In genomic region chr1:25878690-25879089, GRCh38 we compare ENCODE assay signal across 26 cellular contexts. TPM values are rescaled to one million over a fixed set of nuclear protein-coding genes. Genes with fewer than 3 reads are reported as not detected.
"Had no signal": no experiment of that assay in that cellular context is flagged by ENCODE, and none has a peak within 500 bp of the region (broad histone marks: within the 10 kb centered on the region; RNA-seq: fewer than 3 reads in every experiment).

No MANE protein-coding gene starts in this region.

- H3K27me3 ChIP-seq: ascending aorta, breast epithelium had no signal

- H3K36me3 Mint-ChIP-seq: activated naive CD4-positive, alpha-beta T cell treated with anti-CD3 and anti-CD28 coated beads, Interleukin-2, amount 50 U/mL, for 24 hours; activated naive CD8-positive, alpha-beta T cell treated with anti-CD3 and anti-CD28 coated beads, Interleukin-2, amount 10 ng/mL, durations not matched to agents 7 days and 5 days had no signal

- H3K27ac Mint-ChIP-seq: activated CD4-positive, alpha-beta T cell treated with anti-CD3 and anti-CD28 coated beads, Interleukin-2, amount 10 ng/mL, durations not matched to agents 24 days and 14 days; activated CD8-positive, alpha-beta T cell treated with anti-CD3 and anti-CD28 coated beads for 36 hours; activated naive CD4-positive, alpha-beta T cell treated with anti-CD3 and anti-CD28 coated beads, Interleukin-2, amount 50 U/mL, for 24 hours; activated naive CD8-positive, alpha-beta T cell treated with anti-CD3 and anti-CD28 coated beads, Interleukin-2, amount 10 ng/mL, durations not matched to agents 7 days and 5 days; activated T-cell treated with anti-CD3 and anti-CD28 coated beads, Interleukin-2, amount 50 U/mL, for 24 hours; activated T-helper 2 cell treated with anti-CD3 and anti-CD28 coated beads, Interferon-gamma antibody, Interleukin-2, Interleukin-4, amounts not matched to agents 10 μg/mL and 5 μg/mL and 100 μg/mL, durations not matched to agents 14 hours and 24 hours and 36 hours had no signal

- DNase-seq: activated CD4-positive, alpha-beta T cell treated with anti-CD3 and anti-CD28 coated beads, Interleukin-2, amount 10 ng/mL, durations not matched to agents 24 days and 14 days; activated CD4-positive, alpha-beta T cell treated with anti-CD3 and anti-CD28 coated beads, Interleukin-2, amount 50 U/mL, for 4 hours; activated CD8-positive, alpha-beta T cell treated with anti-CD3 and anti-CD28 coated beads for 36 hours; activated gamma-delta T cell; activated naive CD4-positive, alpha-beta T cell treated with Interleukin-2 at 50 U/mL for 16 hours; activated naive CD8-positive, alpha-beta T cell treated with anti-CD3 and anti-CD28 coated beads, Interleukin-2, amount 10 ng/mL, durations not matched to agents 7 days and 5 days; activated T-cell treated with anti-CD3 and anti-CD28 coated beads, Interleukin-2, amount 50 U/mL, for 24 hours; amygdala; cerebellar nuclear complex; NCI-H1105 treated with DMSO at 0.1 percent for 48 hours; NCI-H1436; NCI-H1694; NCI-H2029; NCI-H345; NCI-H524 treated with DMSO at 0.1 percent for 48 hours; Right ventricle myocardium superior; SW 1271; T-helper 1 cell; T-helper 2 cell; T-helper 9 cell had no signal

- ATAC-seq: activated CD8-positive, alpha-beta T cell treated with anti-CD3 and anti-CD28 coated beads for 36 hours had no signal

- FAIRE-seq: RCC 7860 had no signal

- H3K4me3 Mint-ChIP-seq: activated CD4-positive, alpha-beta T cell treated with anti-CD3 and anti-CD28 coated beads, Interleukin-2, amount 10 ng/mL, durations not matched to agents 24 days and 14 days; activated CD8-positive, alpha-beta T cell treated with anti-CD3 and anti-CD28 coated beads for 36 hours; activated naive CD4-positive, alpha-beta T cell treated with anti-CD3 and anti-CD28 coated beads, Interleukin-2, amount 50 U/mL, for 24 hours; activated naive CD8-positive, alpha-beta T cell treated with anti-CD3 and anti-CD28 coated beads, Interleukin-2, amount 10 ng/mL, durations not matched to agents 7 days and 5 days; activated T-cell treated with anti-CD3 and anti-CD28 coated beads, Interleukin-2, amount 50 U/mL, for 24 hours had no signal

- H3K4me3 ChIP-seq: ascending aorta, breast epithelium had no signal

- H3K9me3 Mint-ChIP-seq: activated CD4-positive, alpha-beta T cell treated with anti-CD3 and anti-CD28 coated beads, Interleukin-2, amount 10 ng/mL, durations not matched to agents 24 days and 14 days; activated CD8-positive, alpha-beta T cell treated with anti-CD3 and anti-CD28 coated beads for 36 hours; activated naive CD4-positive, alpha-beta T cell treated with anti-CD3 and anti-CD28 coated beads, Interleukin-2, amount 50 U/mL, for 24 hours; activated naive CD8-positive, alpha-beta T cell treated with anti-CD3 and anti-CD28 coated beads, Interleukin-2, amount 10 ng/mL, durations not matched to agents 7 days and 5 days; activated T-cell treated with anti-CD3 and anti-CD28 coated beads, Interleukin-2, amount 50 U/mL, for 24 hours; activated T-helper 2 cell treated with anti-CD3 and anti-CD28 coated beads, Interferon-gamma antibody, Interleukin-2, Interleukin-4, amounts not matched to agents 10 μg/mL and 5 μg/mL and 100 μg/mL, durations not matched to agents 14 hours and 24 hours and 36 hours had no signal

- H3K9me3 ChIP-seq: ascending aorta, breast epithelium had no signal

- H3K27me3 Mint-ChIP-seq: activated naive CD4-positive, alpha-beta T cell treated with anti-CD3 and anti-CD28 coated beads, Interleukin-2, amount 50 U/mL, for 24 hours had no signal

- H3K36me3 ChIP-seq: ascending aorta, breast epithelium had no signal

- H3K27ac ChIP-seq: ascending aorta, breast epithelium had no signal

RNA-seq across cellular contexts. Expression of gene AUNIP, which starts 19.4 kb away (rescaled TPM):
- total RNA-seq: ascending aorta, cardiac septum had no signal
